Comparison of ENCODE assay signal across 1 cellular context in genomic region chr3:42605550-42606173, GRCh38.
TF ChIP-seq lines count a peak whose summit lies in the region.

No MANE protein-coding gene starts in this region.

TF ChIP-seq in K562, 482 proteins besides CTCF, POLR2A, EP300 and RAD21 (continued from another document):
- TF ChIP-seq GMEB1 (CRISPR knock-in tag; IDR thresholded peaks at IDR 0.05) (no peak), CEBPG (CRISPR knock-in tag; IDR thresholded peaks at IDR 0.05) (no peak), CEBPG (tag; conservative IDR thresholded peaks at IDR 0.05 in 1 of 2, IDR thresholded peaks at IDR 0.05 in 1 of 2) (no peak), PBX2 (CRISPR knock-in tag; IDR thresholded peaks at IDR 0.05; ENCODE audit: low read depth) (no peak), PBX2 (tag; conservative IDR thresholded peaks at IDR 0.05; ENCODE audit: low read depth) (peak; percentile 40; the same call in 1 of the 2 replicates)
